ENCODE assay signal across 27 cellular contexts in genomic region chr2:127185720-127186119, GRCh38. TPM values are rescaled to one million over a fixed set of nuclear protein-coding genes. Genes with fewer than 3 reads are reported as not detected.
"Had no signal": no experiment of that assay in that cellular context is flagged by ENCODE, and none has a peak within 500 bp of the region (broad histone marks: within the 10 kb centered on the region; RNA-seq: fewer than 3 reads in every experiment).

No MANE protein-coding gene starts in this region.

- H3K27ac ChIP-seq: breast epithelium, Peyer's patch, RWPE1, SJSA1 had no signal

- ATAC-seq: activated CD4-positive, CD25-positive, alpha-beta regulatory T cell treated with anti-CD3 and anti-CD28 coated beads, Interleukin-2, amount 50 U/mL, for 24 hours; SK-N-SH treated with all-trans-retinoic acid at 6 μM for 48 hours had no signal

- H3K4me3 ChIP-seq: breast epithelium, K562, Peyer's patch, SJSA1 had no signal

- H3K27me3 ChIP-seq: breast epithelium, Peyer's patch, SJSA1 had no signal

- DNase-seq: activated CD4-positive, alpha-beta T cell treated with anti-CD3 and anti-CD28 coated beads for 4 hours; activated CD8-positive, alpha-beta memory T cell treated with anti-CD3 and anti-CD28 coated beads, Interleukin-2, amount 50 U/mL, for 4 hours; activated effector memory CD4-positive, alpha-beta T cell treated with Interleukin-2 at 50 U/mL for 16 hours; activated naive CD4-positive, alpha-beta T cell; activated T-cell treated with anti-CD3 and anti-CD28 coated beads, Interleukin-2, amount 50 U/mL, for 1 hour; caudate nucleus; NCI-H146; NCI-H1930; NCI-H2171; NCI-H2227 treated with DMSO at 0.1 percent for 48 hours; NCI-H446 treated with DMSO at 0.1 percent for 48 hours; NCI-H524 treated with DMSO at 0.1 percent for 48 hours; NCI-H748 treated with DMSO at 0.1 percent for 48 hours; SW 1271 had no signal

- H3K27ac Mint-ChIP-seq: activated CD8-positive, alpha-beta T cell treated with anti-CD3 and anti-CD28 coated beads for 36 hours; activated naive CD4-positive, alpha-beta T cell treated with anti-CD3 and anti-CD28 coated beads, Interleukin-2, amount 50 U/mL, for 24 hours; activated T-helper 1 cell treated with anti-CD3 and anti-CD28 coated beads, Interleukin-12 subunit alpha, Interleukin-12 subunit beta, Interleukin-2, Interleukin-4 antibody, amounts not matched to agents 30 ng/mL and 10 ng/mL and 1 ng/mL, durations not matched to agents 14 hours and 24 hours and 36 hours had no signal

- H3K36me3 ChIP-seq: breast epithelium, Peyer's patch, SJSA1 had no signal

- H3K9me3 ChIP-seq: breast epithelium, Peyer's patch, SJSA1 had no signal

- H3K4me1 ChIP-seq: breast epithelium, Peyer's patch, SJSA1 had no signal

- H3K4me3 Mint-ChIP-seq: activated CD8-positive, alpha-beta T cell treated with anti-CD3 and anti-CD28 coated beads for 36 hours; activated naive CD4-positive, alpha-beta T cell treated with anti-CD3 and anti-CD28 coated beads, Interleukin-2, amount 50 U/mL, for 24 hours; activated T-helper 1 cell treated with anti-CD3 and anti-CD28 coated beads, Interleukin-12 subunit alpha, Interleukin-12 subunit beta, Interleukin-2, Interleukin-4 antibody, amounts not matched to agents 30 ng/mL and 10 ng/mL and 1 ng/mL, durations not matched to agents 14 hours and 24 hours and 36 hours had no signal

RNA-seq across cellular contexts. Expression of gene CYP27C1, which starts 34.4 kb away (rescaled TPM):
- total RNA-seq: activated CD8-positive, alpha-beta T cell treated with anti-CD3 and anti-CD28 coated beads for 36 hours; activated T-helper 1 cell treated with anti-CD3 and anti-CD28 coated beads, Interleukin-12 subunit alpha, Interleukin-12 subunit beta, Interleukin-2, Interleukin-4 antibody, amounts not matched to agents 30 ng/mL and 10 ng/mL and 1 ng/mL, durations not matched to agents 14 hours and 24 hours and 36 hours; K562; OCI-LY7; T-helper 1 cell treated with Interleukin-12 subunit alpha and Interleukin-12 subunit beta and Interleukin-4 antibody, amounts not matched to agents 30 ng/mL and 1 ng/mL, for 36 hours had no signal
- polyA plus RNA-seq: aorta, K562 had no signal
